In genomic region chr1:178038372-178038771, GRCh38 we compare ENCODE assay signal across 2 cellular contexts.
TF ChIP-seq lines count a peak whose summit lies in the region.

No MANE protein-coding gene starts in this region.

TF ChIP-seq in GM23338, 12 proteins besides CTCF, POLR2A, EP300 and RAD21 (continued from another document):
- TF ChIP-seq EZH2phosphoT487 (IDR thresholded peaks at IDR 0.05; ENCODE audit: unreplicated experiment) = no peak
- TF ChIP-seq STAT1 (IDR thresholded peaks at IDR 0.05; ENCODE audit: unreplicated experiment) = no peak
- TF ChIP-seq EZH2 (IDR thresholded peaks at IDR 0.05; ENCODE audit: low read depth, unreplicated experiment) = no peak
- no peak for TF ChIP-seq NANOG (IDR thresholded peaks at IDR 0.05; ENCODE audit: borderline replicate concordance)
- no peak for TF ChIP-seq JUNB (IDR thresholded peaks at IDR 0.05; ENCODE audit: unreplicated experiment)
- TF ChIP-seq ETS1 (IDR thresholded peaks at IDR 0.05) = no peak
- TF ChIP-seq POLR2AphosphoS5 (IDR thresholded peaks at IDR 0.05; ENCODE audit: low read depth) = no peak
- no peak for TF ChIP-seq ZNF462 (CRISPR knock-in tag; IDR thresholded peaks at IDR 0.05)
- no peak for TF ChIP-seq REST (IDR thresholded peaks at IDR 0.05; ENCODE audit: unreplicated experiment)

TF ChIP-seq in K562, 482 proteins besides CTCF, POLR2A, EP300 and RAD21 (continued from another document):
- no peak for TF ChIP-seq ZNF398 (CRISPR knock-in tag; IDR thresholded peaks at IDR 0.05)
